ENCODE assay signal across 8 cellular contexts in genomic region chr7:132518102-132518838, GRCh38. TPM values are rescaled to one million over a fixed set of nuclear protein-coding genes. Genes with fewer than 3 reads are reported as not detected.
DNase-seq lines count a peak whose midpoint lies in the region; ATAC-seq and TF ChIP-seq lines count a peak whose summit lies in the region.

No MANE protein-coding gene starts in this region.

- no peaks in the 10 kb centered on the region for H3K9me3 Mint-ChIP-seq in natural killer cell

- no peaks in the 10 kb centered on the region for H3K36me3 Mint-ChIP-seq in natural killer cell

- 80 to 85% (median 82%) methylated on average over 11 of the region's 11 CpGs for WGBS in adrenal gland, 4 donors

- peaks cover 0 to 2% of the 10 kb centered on the region in 2 donors for H3K27me3 Mint-ChIP-seq in natural killer cell (ENCODE audit: low read depth in 2 of 2)

- H3K4me1 Mint-ChIP-seq in natural killer cell: peaks cover 34% of the 10 kb centered on the region in 2 donors

- H3K27me3 ChIP-seq in adrenal gland: no peaks in the 10 kb centered on the region

- no peaks in the 10 kb centered on the region for H3K9me3 ChIP-seq in adrenal gland (replicated peaks in 1 of 3)

- peak in 5 of 6 experiments; percentile 10 to 27 (median 22) for TF ChIP-seq CTCF in adrenal gland (IDR thresholded peaks at IDR 0.05)
- TF ChIP-seq CTCF in natural killer cell (IDR thresholded peaks at IDR 0.05): peak; percentile 59

- H3K4me3 ChIP-seq in adrenal gland: no peak overlapping the region

- no peak overlapping the region for H3K4me3 Mint-ChIP-seq in natural killer cell

- intact Hi-C loops in adrenal gland (cut with DNase I) (no loop called here), natural killer cell (cut with micrococcal nuclease) (no loop called here)

- DNase-seq in Daoy (ENCODE audit: low read depth): peak; percentile 37
- peak; percentile 59 for DNase-seq in HT-29 (ENCODE audit: low spot score)
- no peak for DNase-seq in adrenal gland
- no peak for DNase-seq in natural killer cell
- DNase-seq in NCI-H187 treated with DMSO at 0.1 percent for 48 hours (lab: John Stamatoyannopoulos, UW): no peak
- no peak for DNase-seq in hepatic stellate cell (ENCODE audit: low spot score)

- no peaks in the 10 kb centered on the region for H3K36me3 ChIP-seq in adrenal gland (replicated peaks in 1 of 2)

- H3K27ac ChIP-seq in adrenal gland: no peak overlapping the region

- no peak overlapping the region for H3K27ac Mint-ChIP-seq in natural killer cell

- no peak for TF ChIP-seq POLR2A in adrenal gland (IDR thresholded peaks at IDR 0.05)

- H3K4me1 ChIP-seq in adrenal gland (replicated peaks in 1 of 2): peaks cover 0 to 4% of the 10 kb centered on the region in 2 donors

- ATAC-seq in natural killer cell: peak in 2 of 3 donors; percentile 44
- ATAC-seq in GM21381 (IDR thresholded peaks at IDR 0.05; ENCODE audit: unreplicated experiment): no peak
- ATAC-seq in GM19467 (IDR thresholded peaks at IDR 0.05; ENCODE audit: unreplicated experiment): no peak

RNA-seq across cellular contexts. Expression of gene PLXNA4, which starts 58.0 kb away (rescaled TPM):
- total RNA-seq in Daoy (2014; rRNA removed; shearing (Covaris generic)): 0.69 and 5.5 TPM in 2 replicates
- not detected in 2 replicates for total RNA-seq in HT-29 (2014; rRNA removed; shearing (Covaris generic))
- total RNA-seq in adrenal gland (10 to 100 TPM in 1 of 8 donors, 1 to 10 TPM in 6, under 1 TPM in 1; 0.99 to 10.7 (median 3.6) TPM), natural killer cell (10 to 100 TPM in 2 of 3 donors, 1 to 10 TPM in 1; 5.1 to 15.3 (median 10.9) TPM)
- polyA plus RNA-seq in adrenal gland: 1 to 10 TPM; 1.3 to 4.0 (median 2.3) TPM

Comparison
In these comparisons a context has a peak if more than half of its experiments do, and no peak if none do; other contexts are left out.
1. DNase-seq: peak in Daoy (single experiment) and HT-29 (single experiment); none in adrenal gland (0 of 7), natural killer cell (single experiment), NCI-H187 treated with DMSO at 0.1 percent for 48 hours (single experiment) and hepatic stellate cell (single experiment).
2. ATAC-seq: peak in natural killer cell (2 of 3); none in GM21381 (single experiment) and GM19467 (single experiment).